14 cellular contexts compared by ENCODE assay signal in the genomic region with DNA sequence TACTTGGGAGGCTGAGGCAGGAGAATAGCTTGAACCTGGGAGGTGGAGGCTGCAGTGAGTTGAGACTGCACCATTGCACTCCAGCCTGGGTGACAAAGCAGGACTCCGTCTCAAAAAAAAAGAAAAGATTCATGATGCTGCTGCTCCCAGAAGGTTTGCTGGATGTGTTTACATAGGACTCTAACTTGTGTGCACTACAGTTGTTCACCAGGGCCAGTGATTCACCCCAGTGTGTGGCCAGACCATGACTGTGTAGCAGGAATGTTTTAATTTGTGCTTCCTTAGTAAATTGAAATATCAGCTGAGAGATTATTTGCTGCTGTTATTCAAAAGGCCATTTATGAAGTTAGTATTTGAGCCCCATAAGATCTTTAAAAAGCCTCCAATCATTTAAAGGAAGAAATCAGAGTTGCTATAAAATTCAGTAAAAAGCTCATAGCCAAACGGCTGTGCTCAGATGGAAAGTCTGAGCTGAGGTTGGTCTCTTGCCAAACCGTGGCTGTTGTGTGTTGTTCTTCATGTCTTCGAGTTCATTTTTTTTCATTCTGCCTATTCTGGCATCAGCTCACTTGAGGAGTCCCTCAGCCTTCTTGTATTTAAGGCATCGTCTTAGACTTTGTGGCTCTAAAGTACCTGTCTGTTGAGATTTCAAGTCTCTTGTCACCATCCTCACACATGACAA. TPM values are rescaled to one million over a fixed set of nuclear protein-coding genes. Genes with fewer than 3 reads are reported as not detected.
A peak's percentile ranks its signal among the peaks of the same experiment; 100 is the strongest.
DNase-seq lines count a peak whose midpoint lies in the region; ATAC-seq, FAIRE-seq and TF ChIP-seq lines count a peak whose summit lies in the region.
"Had no signal": no experiment of that assay in that cellular context is flagged by ENCODE, and none has a peak within 500 bp of the region (broad histone marks: within the 10 kb centered on the region; RNA-seq: fewer than 3 reads in every experiment).

No MANE protein-coding gene starts in this region.

- H3K36me3 ChIP-seq in kidney (ENCODE audit: control insufficient read depth in 1 of 2, insufficient read depth in 2 of 2, low read length in 2 of 2), result peaks cover 17 to 18% of the 10 kb centered on the region in 2 donors
- peaks cover 12 to 23% of the 10 kb centered on the region in 2 experiments for H3K36me3 ChIP-seq in trophoblast cell (ENCODE audit: control insufficient read depth in 1 of 2, insufficient read depth in 2 of 2, low read length in 2 of 2)

- H3K4me2 ChIP-seq in trophoblast cell (ENCODE audit: low read length), result no peak overlapping the region

- no peak overlapping the region for H2AK5ac ChIP-seq in trophoblast cell (ENCODE audit: low read length)

- no peak for ATAC-seq in HG03280 (IDR thresholded peaks at IDR 0.05; ENCODE audit: unreplicated experiment)
- ATAC-seq: left ventricle myocardium superior had no signal

- no peak overlapping the region for H4K8ac ChIP-seq in trophoblast cell (ENCODE audit: low read depth, low read length)

- DNase-seq in AG09319 (ENCODE audit: extremely low read depth, low read depth) (peak; percentile 43), M059J (ENCODE audit: low read depth) (peak; percentile 88), dermis blood vessel endothelial cell (peak; percentile 47), non-pigmented ciliary epithelial cell (ENCODE audit: low read depth) (peak; percentile 86), kidney (no peak), NCI-H526 (lab: John Stamatoyannopoulos, UW) (no peak), trophoblast cell (no peak)
- DNase-seq: activated T-cell treated with anti-CD3 and anti-CD28 coated beads, Interleukin-2, amount 50 U/mL, for 48 hours; DMS153; effector CD4-positive, alpha-beta T cell; left ventricle myocardium superior; NCI-H345; tibial artery had no signal

- H3K79me2 ChIP-seq in trophoblast cell (ENCODE audit: control insufficient read depth, insufficient read depth, low read length, poor library complexity), result no peaks in the 10 kb centered on the region

- H2BK5ac ChIP-seq in trophoblast cell (ENCODE audit: low read depth, low read length, poor library complexity), result no peak overlapping the region

- no peak for FAIRE-seq in kidney (lab: Jason Lieb, UNC)

- WGBS in trophoblast cell (ENCODE audit: extremely low coverage, insufficient coverage, insufficient read length), result no CpG with 5 or more reads among the region's 5 CpGs

- no peak overlapping the region for H2BK12ac ChIP-seq in trophoblast cell (ENCODE audit: low read length)

- H3K27ac ChIP-seq in kidney (ENCODE audit: low read depth in 2 of 2, low read length in 2 of 2) (no peak overlapping the region), trophoblast cell (ENCODE audit: low read depth, low read length) (no peak overlapping the region)
- H3K27ac ChIP-seq: tibial artery had no signal

- H3K14ac ChIP-seq in trophoblast cell (ENCODE audit: low read length), result no peak overlapping the region

- no peak overlapping the region for H4K12ac ChIP-seq in trophoblast cell (ENCODE audit: low read depth, low read length)

- no peak overlapping the region for H2AFZ ChIP-seq in trophoblast cell (ENCODE audit: insufficient read depth, low read length, poor library complexity)

- no peak overlapping the region for H2BK120ac ChIP-seq in trophoblast cell (ENCODE audit: insufficient read depth, low read length, poor library complexity)

- H3K9ac ChIP-seq in kidney (ENCODE audit: low read length in 2 of 2) (no peak overlapping the region), trophoblast cell (ENCODE audit: low read length) (no peak overlapping the region)

- no peak overlapping the region for H3K23ac ChIP-seq in trophoblast cell (ENCODE audit: low read length)

- H3K79me1 ChIP-seq in trophoblast cell (ENCODE audit: low read length), result no peaks in the 10 kb centered on the region

- H3K9me3 ChIP-seq in kidney (ENCODE audit: control insufficient read depth in 1 of 2, low read length in 2 of 2) (no peaks in the 10 kb centered on the region), trophoblast cell (ENCODE audit: insufficient read depth, low read depth, low read length) (no peaks in the 10 kb centered on the region)
- H3K9me3 ChIP-seq: tibial artery had no signal

- intact Hi-C loops in kidney (cut with DNase I), result no loop called here

- no peak overlapping the region for H3K4me3 ChIP-seq in kidney (ENCODE audit: low read length in 2 of 2)
- H3K4me3 ChIP-seq in trophoblast cell (ENCODE audit: low read depth, low read length), result no peak overlapping the region
- H3K4me3 ChIP-seq: tibial artery had no signal

- H3K18ac ChIP-seq in trophoblast cell (ENCODE audit: low read length), result no peak overlapping the region

- H3K27me3 ChIP-seq in trophoblast cell (ENCODE audit: insufficient read depth, low read length), result no peaks in the 10 kb centered on the region
- H3K27me3 ChIP-seq: tibial artery had no signal

- no peak for TF ChIP-seq CTCF in AG09319 (IDR thresholded peaks at IDR 0.05; ENCODE audit: low read depth, low read length)
- no peak for TF ChIP-seq CTCF in kidney (IDR thresholded peaks at IDR 0.05; ENCODE audit: borderline replicate concordance, extremely low read depth, insufficient read depth)

- no peak overlapping the region for H4K91ac ChIP-seq in trophoblast cell (ENCODE audit: low read depth, low read length)

- H3K4ac ChIP-seq in trophoblast cell (ENCODE audit: low read depth, low read length), result no peak overlapping the region

- H3K4me1 ChIP-seq in kidney (ENCODE audit: control insufficient read depth in 1 of 2, insufficient read depth in 1 of 2, low read depth in 1 of 2, low read length in 2 of 2) (no peaks in the 10 kb centered on the region), trophoblast cell (ENCODE audit: control insufficient read depth in 1 of 2, insufficient read depth in 2 of 2, low read length in 2 of 2) (peaks cover 3 to 4% of the 10 kb centered on the region in 2 experiments)

RNA-seq across cellular contexts. Expression of a gene that starts 18.1 kb away (rescaled TPM):
- total RNA-seq in M059J (2014; rRNA removed; shearing (Covaris generic)), result 37.1 and 62.3 TPM in 2 replicates
- total RNA-seq in dermis blood vessel endothelial cell (59.4 and 130 TPM in 2 replicates), kidney (72.8 TPM)
- polyA plus RNA-seq in kidney (ENCODE audit: insufficient read depth, low read depth, low replicate concordance), result 95.1 TPM
- 117 and 120 TPM in 2 replicates for polyA plus RNA-seq in trophoblast cell (2013)

RNA-seq across cellular contexts. Expression of a gene that starts 49.5 kb away (rescaled TPM):
- 16.1 and 21.2 TPM in 2 replicates for total RNA-seq in M059J (2014; rRNA removed; shearing (Covaris generic))
- total RNA-seq in dermis blood vessel endothelial cell (7.8 and 11.4 TPM in 2 replicates), kidney (21.9 TPM)
- 45.1 TPM for polyA plus RNA-seq in kidney (ENCODE audit: insufficient read depth, low read depth, low replicate concordance)
- polyA plus RNA-seq in trophoblast cell (2013), result 9.9 and 10.6 TPM in 2 replicates

Comparison
In these comparisons a context has a peak if more than half of its experiments do, and no peak if none do; other contexts are left out.
1. DNase-seq: peak in AG09319 (single experiment), M059J (single experiment), dermis blood vessel endothelial cell (single experiment) and non-pigmented ciliary epithelial cell (single experiment); none in kidney (single experiment), NCI-H526 (0 of 2) and trophoblast cell (0 of 2).